Comparison of ENCODE assay signal across 9 cellular contexts in genomic region chr22:28297504-28297903, GRCh38.
A peak's percentile ranks its signal among the peaks of the same experiment; 100 is the strongest.
DNase-seq lines count a peak whose midpoint lies in the region; ATAC-seq, FAIRE-seq and TF ChIP-seq lines count a peak whose summit lies in the region.
"Had no signal": no experiment of that assay in that cellular context is flagged by ENCODE, and none has a peak within 500 bp of the region (broad histone marks: within the 10 kb centered on the region; RNA-seq: fewer than 3 reads in every experiment).

No MANE protein-coding gene starts in this region.

- TF ChIP-seq CTCF in spleen (IDR thresholded peaks at IDR 0.05 in 8 of 11, conservative IDR thresholded peaks at IDR 0.05 in 3 of 11), result no peak

- no peak overlapping the region for H3K27ac ChIP-seq in spleen

- H3K4me3 ChIP-seq in spleen, result no peak overlapping the region

- no peaks in the 10 kb centered on the region for H3K36me3 Mint-ChIP-seq in activated CD8-positive, alpha-beta memory T cell treated with anti-CD3 and anti-CD28 coated beads, Interleukin-2, amount 10 ng/mL, durations not matched to agents 7 days and 5 days
- H3K36me3 Mint-ChIP-seq in stimulated activated effector memory CD8-positive, alpha-beta T cell treated with anti-CD3 and anti-CD28 coated beads, Interleukin-12 subunit alpha, Interleukin-12 subunit beta, amount 100 ng/mL, for 72 hours, result no peaks in the 10 kb centered on the region
- H3K36me3 Mint-ChIP-seq: T-cell had no signal

- H3K4me1 Mint-ChIP-seq in activated CD8-positive, alpha-beta memory T cell treated with anti-CD3 and anti-CD28 coated beads, Interleukin-2, amount 10 ng/mL, durations not matched to agents 7 days and 5 days, result peaks cover 14% of the 10 kb centered on the region
- H3K4me1 Mint-ChIP-seq in stimulated activated effector memory CD8-positive, alpha-beta T cell treated with anti-CD3 and anti-CD28 coated beads, Interleukin-12 subunit alpha, Interleukin-12 subunit beta, amount 100 ng/mL, for 72 hours, result no peaks in the 10 kb centered on the region

- no peak overlapping the region for H3K4me3 Mint-ChIP-seq in activated CD8-positive, alpha-beta memory T cell treated with anti-CD3 and anti-CD28 coated beads, Interleukin-2, amount 10 ng/mL, durations not matched to agents 7 days and 5 days
- H3K4me3 Mint-ChIP-seq in stimulated activated effector memory CD8-positive, alpha-beta T cell treated with anti-CD3 and anti-CD28 coated beads, Interleukin-12 subunit alpha, Interleukin-12 subunit beta, amount 100 ng/mL, for 72 hours, result no peak overlapping the region
- H3K4me3 Mint-ChIP-seq: T-cell had no signal

- H3K27ac Mint-ChIP-seq in activated CD8-positive, alpha-beta memory T cell treated with anti-CD3 and anti-CD28 coated beads, Interleukin-2, amount 10 ng/mL, durations not matched to agents 7 days and 5 days, result no peak overlapping the region
- no peak overlapping the region for H3K27ac Mint-ChIP-seq in stimulated activated effector memory CD8-positive, alpha-beta T cell treated with anti-CD3 and anti-CD28 coated beads, Interleukin-12 subunit alpha, Interleukin-12 subunit beta, amount 100 ng/mL, for 72 hours
- H3K27ac Mint-ChIP-seq: T-cell had no signal

- H3K9me3 ChIP-seq in spleen, result no peaks in the 10 kb centered on the region

- 17 to 45% (median 24%) methylated on average over 4 of the region's 4 CpGs for WGBS in spleen, 5 donors

- TF ChIP-seq POLR2A in spleen (IDR thresholded peaks at IDR 0.05), result no peak

- no peaks in the 10 kb centered on the region for H3K27me3 ChIP-seq in spleen (replicated peaks in 1 of 7)

- H3K9me3 Mint-ChIP-seq in activated CD8-positive, alpha-beta memory T cell treated with anti-CD3 and anti-CD28 coated beads, Interleukin-2, amount 10 ng/mL, durations not matched to agents 7 days and 5 days (ENCODE audit: low read depth), result no peaks in the 10 kb centered on the region
- no peaks in the 10 kb centered on the region for H3K9me3 Mint-ChIP-seq in stimulated activated effector memory CD8-positive, alpha-beta T cell treated with anti-CD3 and anti-CD28 coated beads, Interleukin-12 subunit alpha, Interleukin-12 subunit beta, amount 100 ng/mL, for 72 hours
- H3K9me3 Mint-ChIP-seq: T-cell had no signal

- peaks cover 16% of the 10 kb centered on the region for H3K27me3 Mint-ChIP-seq in activated CD8-positive, alpha-beta memory T cell treated with anti-CD3 and anti-CD28 coated beads, Interleukin-2, amount 10 ng/mL, durations not matched to agents 7 days and 5 days

- H3K36me3 ChIP-seq in spleen, result no peaks in the 10 kb centered on the region

- intact Hi-C loops in spleen (cut with DNase I; ENCODE audit: low total_unique reads), result no loop called here

- DNase-seq in activated CD8-positive, alpha-beta memory T cell treated with anti-CD3 and anti-CD28 coated beads, Interleukin-2, amount 10 ng/mL, durations not matched to agents 7 days and 5 days, result peak; percentile 40
- DNase-seq in activated CD8-positive, alpha-beta memory T cell treated with anti-CD3 and anti-CD28 coated beads, Interleukin-2, amount 50 U/mL, for 4 hours, result no peak
- DNase-seq in LHCN-M2 (ENCODE audit: low read depth) (peak; percentile 45), fibroblast of peridontal ligament (ENCODE audit: extremely low read depth) (peak; percentile 11), urothelium cell line (ENCODE audit: low spot score) (peak; percentile 41), spleen (no peak)
- DNase-seq in stimulated activated effector memory CD8-positive, alpha-beta T cell treated with anti-CD3 and anti-CD28 coated beads, Interleukin-12 subunit alpha, Interleukin-12 subunit beta, amount 100 ng/mL, for 72 hours (ENCODE audit: low spot score in 2 of 2), result no peak

- CTCF ChIA-PET in activated CD8-positive, alpha-beta memory T cell treated with anti-CD3 and anti-CD28 coated beads, Interleukin-2, amount 10 ng/mL, durations not matched to agents 7 days and 5 days (lab: Charles Lee), result no interaction called here

- ATAC-seq in activated CD8-positive, alpha-beta memory T cell treated with anti-CD3 and anti-CD28 coated beads, Interleukin-2, amount 10 ng/mL, durations not matched to agents 7 days and 5 days, result no peak
- no peak for ATAC-seq in GM19324 (IDR thresholded peaks at IDR 0.05; ENCODE audit: low FRiP score, unreplicated experiment)
- ATAC-seq in stimulated activated effector memory CD8-positive, alpha-beta T cell treated with anti-CD3 and anti-CD28 coated beads, Interleukin-12 subunit alpha, Interleukin-12 subunit beta, amount 100 ng/mL, for 72 hours, result no peak
- ATAC-seq: T-cell had no signal

- H3K4me1 ChIP-seq in spleen, result peaks cover 0 to 22% (median 3%) of the 10 kb centered on the region in 6 donors

- FAIRE-seq in urothelium cell line (lab: Jason Lieb, UNC), result no peak

Comparison
In these comparisons a context has a peak if more than half of its experiments do, and no peak if none do; other contexts are left out.
1. DNase-seq: peak in activated CD8-positive, alpha-beta memory T cell treated with anti-CD3 and anti-CD28 coated beads, Interleukin-2, amount 10 ng/mL, durations not matched to agents 7 days and 5 days (single experiment), LHCN-M2 (single experiment), fibroblast of peridontal ligament (single experiment) and urothelium cell line (single experiment); none in activated CD8-positive, alpha-beta memory T cell treated with anti-CD3 and anti-CD28 coated beads, Interleukin-2, amount 50 U/mL, for 4 hours (single experiment), spleen (single experiment) and stimulated activated effector memory CD8-positive, alpha-beta T cell treated with anti-CD3 and anti-CD28 coated beads, Interleukin-12 subunit alpha, Interleukin-12 subunit beta, amount 100 ng/mL, for 72 hours (0 of 2).